ENCODE assay signal across 25 cellular contexts in genomic region chr1:211808475-211808874, GRCh38.
"Had no signal": no experiment of that assay in that cellular context is flagged by ENCODE, and none has a peak within 500 bp of the region (broad histone marks: within the 10 kb centered on the region; RNA-seq: fewer than 3 reads in every experiment).

No MANE protein-coding gene starts in this region.

- H3K9me3 ChIP-seq: colonic mucosa, esophagus squamous epithelium, left lung, lower lobe of right lung, mucosa of descending colon had no signal

- H3K27ac Mint-ChIP-seq: dendritic cell treated with granulocyte-macrophage colony-stimulating factor and Interleukin-4, amounts not matched to agents 40 ng/mL and 50 ng/mL, for 4 days; effector memory CD8-positive, alpha-beta T cell; endodermal cell; mesothelial cell of epicardium had no signal

- H3K27ac ChIP-seq: colonic mucosa, epithelial cell of prostate, esophagus squamous epithelium, gastrocnemius medialis, heart right ventricle, left lung, lower lobe of right lung had no signal

- H3K4me1 ChIP-seq: colonic mucosa, gastrocnemius medialis, lower lobe of right lung had no signal

- H3K9me3 Mint-ChIP-seq: dendritic cell treated with granulocyte-macrophage colony-stimulating factor and Interleukin-4, amounts not matched to agents 40 ng/mL and 50 ng/mL, for 4 days; effector memory CD8-positive, alpha-beta T cell had no signal

- H3K36me3 ChIP-seq: colonic mucosa, lower lobe of right lung had no signal

- H3K27me3 Mint-ChIP-seq: dendritic cell treated with granulocyte-macrophage colony-stimulating factor and Interleukin-4, amounts not matched to agents 40 ng/mL and 50 ng/mL, for 4 days; effector memory CD8-positive, alpha-beta T cell; naive B cell had no signal

- DNase-seq: colonic mucosa; cortex of kidney; effector CD8-positive, alpha-beta T cell; effector memory CD8-positive, alpha-beta T cell; endodermal cell; erythroblast; esophagus squamous epithelium; foreskin fibroblast; foreskin melanocyte; gastrocnemius medialis; glutamatergic neuron; head of caudate nucleus; heart right ventricle; hippocampal formation; left cardiac atrium; left lung; left ventricle myocardium superior; lower lobe of right lung; mesenchymal stem cell; mucosa of descending colon; naive B cell had no signal

- H3K4me1 Mint-ChIP-seq: mesothelial cell of epicardium had no signal

- H3K4me3 Mint-ChIP-seq: dendritic cell treated with granulocyte-macrophage colony-stimulating factor and Interleukin-4, amounts not matched to agents 40 ng/mL and 50 ng/mL, for 4 days; effector memory CD8-positive, alpha-beta T cell; endodermal cell; mesothelial cell of epicardium; naive B cell had no signal

- H3K4me3 ChIP-seq: colonic mucosa, esophagus squamous epithelium, gastrocnemius medialis, heart right ventricle, left lung, lower lobe of right lung, mucosa of descending colon had no signal

- H3K27me3 ChIP-seq: colonic mucosa, esophagus squamous epithelium, gastrocnemius medialis, heart right ventricle, left lung had no signal

- ATAC-seq: effector memory CD8-positive, alpha-beta T cell; esophagus mucosa; gastrocnemius medialis; heart right ventricle; left cardiac atrium; left lung; left ventricle myocardium superior; lower lobe of right lung; mucosa of descending colon had no signal
